13 cellular contexts compared by ENCODE assay signal in the genomic region with DNA sequence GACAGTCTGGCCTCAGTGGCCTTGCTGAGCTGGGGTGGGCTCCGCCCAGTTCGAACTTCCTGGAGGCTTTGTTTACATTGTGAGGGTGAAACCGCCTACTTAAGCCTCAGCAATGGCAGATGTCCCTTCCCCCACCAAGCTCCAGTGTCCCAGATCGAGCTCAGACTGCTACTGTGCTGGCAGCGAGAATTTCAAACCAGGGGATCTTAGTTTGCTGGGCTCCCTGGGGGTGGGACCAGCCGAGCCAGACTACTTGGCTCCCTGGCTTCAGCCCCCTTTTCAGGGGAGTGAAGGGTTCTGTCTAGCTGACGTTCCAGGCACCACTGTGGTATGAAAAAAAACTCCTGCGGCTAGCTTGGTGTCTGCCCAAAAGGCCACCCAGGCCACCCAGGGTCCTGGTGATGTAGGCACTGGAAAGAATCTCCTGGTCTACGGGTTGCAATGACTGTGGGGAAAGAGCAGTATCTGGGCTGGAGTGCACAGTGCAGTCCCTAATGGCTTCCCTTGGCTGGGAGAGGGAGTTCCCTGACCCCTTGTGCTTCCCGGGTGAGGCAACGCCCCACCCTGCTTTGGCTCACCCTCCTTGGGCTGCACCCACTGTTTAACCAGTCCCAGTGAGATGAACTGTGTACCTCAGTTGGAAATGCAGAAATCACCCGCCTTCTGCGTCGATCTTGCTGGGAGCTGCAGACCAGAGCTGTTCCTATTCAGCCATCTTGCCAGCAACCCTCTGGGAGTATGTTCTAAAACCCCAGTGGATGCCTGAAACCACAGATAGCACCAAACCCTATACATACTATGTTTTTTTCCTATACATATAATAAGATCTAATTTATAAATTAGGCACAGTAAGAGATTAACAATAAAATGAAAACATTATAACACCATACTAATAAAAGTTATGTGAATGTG.
DNase-seq lines count a peak whose midpoint lies in the region; TF ChIP-seq lines count a peak whose summit lies in the region.
"Had no signal": no experiment of that assay in that cellular context is flagged by ENCODE, and none has a peak within 500 bp of the region (broad histone marks: within the 10 kb centered on the region; RNA-seq: fewer than 3 reads in every experiment).

No MANE protein-coding gene starts in this region.

- H3K27ac Mint-ChIP-seq in HFFc6: no peak overlapping the region
- H3K27ac Mint-ChIP-seq in immature natural killer cell: peak overlapping the region in 1 of 6 donors; percentile 46
- H3K27ac Mint-ChIP-seq: activated naive CD4-positive, alpha-beta T cell treated with anti-CD3 and anti-CD28 coated beads, Interleukin-2, amount 10 ng/mL, durations not matched to agents 7 days and 5 days had no signal

- no peak for TF ChIP-seq POLR2A in vagina (IDR thresholded peaks at IDR 0.05)

- H3K9me3 Mint-ChIP-seq in HFFc6: no peaks in the 10 kb centered on the region; the same call in 1 of the 2 replicates
- peaks cover 12 to 35% (median 24%) of the 10 kb centered on the region in 6 donors for H3K9me3 Mint-ChIP-seq in immature natural killer cell

- H3K4me1 ChIP-seq in vagina: no peaks in the 10 kb centered on the region

- H3K27me3 ChIP-seq in vagina: no peaks in the 10 kb centered on the region
- H3K27me3 ChIP-seq: brain microvascular endothelial cell had no signal

- H3K4me3 Mint-ChIP-seq in HFFc6 (peak overlapping the region; percentile 31; the same call in 1 of the 2 replicates), immature natural killer cell (peak overlapping the region in 1 of 5 donors; percentile 42)
- H3K4me3 Mint-ChIP-seq: activated naive CD4-positive, alpha-beta T cell treated with anti-CD3 and anti-CD28 coated beads, Interleukin-2, amount 10 ng/mL, durations not matched to agents 7 days and 5 days had no signal

- H3K4me3 ChIP-seq in foreskin fibroblast (ENCODE audit: low read depth in 1 of 2, low read length in 2 of 2): no peak overlapping the region
- H3K4me3 ChIP-seq in vagina: no peak overlapping the region

- DNase-seq in DMS53 (lab: John Stamatoyannopoulos, UW) (peak; percentile 87), HFFc6 (no peak), SK-N-DZ (ENCODE audit: low spot score) (peak; percentile 52), immature natural killer cell (peak in 2 of 3 donors; percentile 4 to 19), foreskin fibroblast (no peak), vagina (ENCODE audit: extremely low spot score in 2 of 2) (no peak), HUDEP-2 (lab: John Stamatoyannopoulos, UW; ENCODE audit: unreplicated experiment in 76 of 76) (no peak), AG08396 (ENCODE audit: low spot score) (no peak)
- DNase-seq: activated naive CD4-positive, alpha-beta T cell treated with anti-CD3 and anti-CD28 coated beads, Interleukin-2, amount 10 ng/mL, durations not matched to agents 7 days and 5 days; brain microvascular endothelial cell; PC-3; posterior cingulate gyrus; stimulated activated CD4-positive, alpha-beta T cell treated with anti-CD3 and anti-CD28 coated beads, Interleukin-12 subunit alpha, Interleukin-12 subunit beta, amount 100 ng/mL, for 4 hours had no signal

- H3K27ac ChIP-seq in vagina: no peak overlapping the region
- H3K27ac ChIP-seq: brain microvascular endothelial cell had no signal

- H3K9me3 ChIP-seq in vagina: no peaks in the 10 kb centered on the region

- no peaks in the 10 kb centered on the region for H3K36me3 Mint-ChIP-seq in HFFc6 (ENCODE audit: low read depth)
- peaks cover 11 to 16% (median 15%) of the 10 kb centered on the region in 3 donors for H3K36me3 Mint-ChIP-seq in immature natural killer cell
- H3K36me3 Mint-ChIP-seq: activated naive CD4-positive, alpha-beta T cell treated with anti-CD3 and anti-CD28 coated beads, Interleukin-2, amount 10 ng/mL, durations not matched to agents 7 days and 5 days had no signal

- intact Hi-C loops in vagina (cut with DNase I): no loop called here

- peaks cover 3% of the 10 kb centered on the region; the same call in 1 of the 2 replicates for H3K27me3 Mint-ChIP-seq in HFFc6 (ENCODE audit: insufficient read depth)
- H3K27me3 Mint-ChIP-seq in immature natural killer cell (ENCODE audit: low read depth in 3 of 3): peaks cover 10 to 25% (median 19%) of the 10 kb centered on the region in 3 donors

- no peaks in the 10 kb centered on the region for H3K36me3 ChIP-seq in vagina
- H3K36me3 ChIP-seq: brain microvascular endothelial cell had no signal

- H3K4me1 Mint-ChIP-seq in HFFc6 (ENCODE audit: low read depth): no peaks in the 10 kb centered on the region
- peaks cover 8 to 9% of the 10 kb centered on the region in 2 donors for H3K4me1 Mint-ChIP-seq in immature natural killer cell
- H3K4me1 Mint-ChIP-seq: activated naive CD4-positive, alpha-beta T cell treated with anti-CD3 and anti-CD28 coated beads, Interleukin-2, amount 10 ng/mL, durations not matched to agents 7 days and 5 days had no signal

- TF ChIP-seq CTCF in HFFc6 (IDR thresholded peaks at IDR 0.05) (no peak), foreskin fibroblast (IDR thresholded peaks at IDR 0.05; ENCODE audit: low read depth, low read length) (no peak), vagina (IDR thresholded peaks at IDR 0.05) (no peak)

Comparison
In these comparisons a context has a peak if more than half of its experiments do, and no peak if none do; other contexts are left out.
1. DNase-seq: peak in DMS53 (single experiment), SK-N-DZ (single experiment) and immature natural killer cell (2 of 3); none in HFFc6 (single experiment), foreskin fibroblast (0 of 2), vagina (0 of 2), HUDEP-2 (0 of 76) and AG08396 (single experiment).